In genomic region chr10:119496282-119496681, GRCh38 we compare ENCODE assay signal across 8 cellular contexts. TPM values are rescaled to one million over a fixed set of nuclear protein-coding genes. Genes with fewer than 3 reads are reported as not detected.
DNase-seq lines count a peak whose midpoint lies in the region; ATAC-seq and TF ChIP-seq lines count a peak whose summit lies in the region.

No MANE protein-coding gene starts in this region.

- intact Hi-C loops in activated CD8-positive, alpha-beta T cell treated with anti-CD3 and anti-CD28 coated beads for 36 hours (cut with micrococcal nuclease) = no loop called here
- intact Hi-C loops in left ventricle myocardium superior (cut with micrococcal nuclease) = no loop called here

- peak overlapping the region; percentile 98 for H3K27ac Mint-ChIP-seq in activated CD8-positive, alpha-beta T cell treated with anti-CD3 and anti-CD28 coated beads for 36 hours
- no peak overlapping the region for H3K27ac Mint-ChIP-seq in mesothelial cell of epicardium

- peaks cover 89% of the 10 kb centered on the region for H3K4me1 Mint-ChIP-seq in activated CD8-positive, alpha-beta T cell treated with anti-CD3 and anti-CD28 coated beads for 36 hours (ENCODE audit: low read depth)
- peaks cover 22% of the 10 kb centered on the region for H3K4me1 Mint-ChIP-seq in mesothelial cell of epicardium

- no peak overlapping the region for H3K4me3 Mint-ChIP-seq in activated CD8-positive, alpha-beta T cell treated with anti-CD3 and anti-CD28 coated beads for 36 hours
- H3K4me3 Mint-ChIP-seq in mesothelial cell of epicardium = no peak overlapping the region

- H3K36me3 Mint-ChIP-seq in activated CD8-positive, alpha-beta T cell treated with anti-CD3 and anti-CD28 coated beads for 36 hours (ENCODE audit: low read depth) = peaks cover 40% of the 10 kb centered on the region
- no peaks in the 10 kb centered on the region for H3K36me3 Mint-ChIP-seq in mesothelial cell of epicardium

- no peaks in the 10 kb centered on the region for H3K27me3 Mint-ChIP-seq in activated CD8-positive, alpha-beta T cell treated with anti-CD3 and anti-CD28 coated beads for 36 hours
- H3K27me3 Mint-ChIP-seq in mesothelial cell of epicardium (ENCODE audit: low read depth) = no peaks in the 10 kb centered on the region

- TF ChIP-seq CTCF in activated CD8-positive, alpha-beta T cell treated with anti-CD3 and anti-CD28 coated beads for 36 hours (IDR thresholded peaks at IDR 0.05) = no peak
- no peak for TF ChIP-seq CTCF in mesothelial cell of epicardium (IDR thresholded peaks at IDR 0.05; ENCODE audit: unreplicated experiment)

- peak; percentile 66 to 70 for ATAC-seq in activated CD4-positive, CD25-positive, alpha-beta regulatory T cell treated with anti-CD3 and anti-CD28 coated beads, Interleukin-2, amount 50 U/mL, for 24 hours
- ATAC-seq in HG02970 (IDR thresholded peaks at IDR 0.05; ENCODE audit: low FRiP score, unreplicated experiment) (peak; percentile 76), left ventricle myocardium superior (no peak)
- ATAC-seq in activated CD8-positive, alpha-beta T cell treated with anti-CD3 and anti-CD28 coated beads for 36 hours = peak; percentile 77

- no peaks in the 10 kb centered on the region for H3K9me3 Mint-ChIP-seq in activated CD8-positive, alpha-beta T cell treated with anti-CD3 and anti-CD28 coated beads for 36 hours
- H3K9me3 Mint-ChIP-seq in mesothelial cell of epicardium = no peaks in the 10 kb centered on the region

- CTCF ChIA-PET in activated CD8-positive, alpha-beta T cell treated with anti-CD3 and anti-CD28 coated beads for 36 hours (lab: Charles Lee) = no interaction called here

- no peak for DNase-seq in activated CD4-positive, CD25-positive, alpha-beta regulatory T cell (lab: John Stamatoyannopoulos, UW)
- peak; percentile 85 for DNase-seq in activated CD8-positive, alpha-beta T cell treated with anti-CD3 and anti-CD28 coated beads for 36 hours
- DNase-seq in stimulated activated CD8-positive, alpha-beta memory T cell treated with anti-CD3 and anti-CD28 coated beads, Interleukin-2, amount 100 ng/mL, for 48 hours (ENCODE audit: low read depth in 2 of 2) = peak; percentile 55 to 61
- no peak for DNase-seq in mesothelial cell of epicardium (ENCODE audit: low spot score in 2 of 2, unreplicated experiment in 2 of 2)
- no peak for DNase-seq in NCI-H1105 (lab: John Stamatoyannopoulos, UW)
- DNase-seq in left ventricle myocardium superior = no peak

- POLR2A ChIA-PET in activated CD8-positive, alpha-beta T cell treated with anti-CD3 and anti-CD28 coated beads for 36 hours (lab: Charles Lee) = interaction anchor here (1.5 to 2.2 kb wide), 2 partner anchors 21 to 42 kb away, joined by 3 to 8 read pairs; no protein-coding TSS in a partner anchor

RNA-seq across cellular contexts. Expression of gene RGS10, which starts 46.2 kb away (rescaled TPM):
- 100 to 1,000 TPM; 207 to 220 TPM for total RNA-seq in activated CD8-positive, alpha-beta T cell treated with anti-CD3 and anti-CD28 coated beads for 36 hours
- 15.4 to 17.4 TPM (median 16.7 TPM) in 3 replicates for total RNA-seq in mesothelial cell of epicardium
- total RNA-seq in left ventricle myocardium superior = 7.0 TPM

Comparison
In these comparisons a context has a peak if more than half of its experiments do, and no peak if none do; other contexts are left out.
1. DNase-seq: peak in activated CD8-positive, alpha-beta T cell treated with anti-CD3 and anti-CD28 coated beads for 36 hours (single experiment) and stimulated activated CD8-positive, alpha-beta memory T cell treated with anti-CD3 and anti-CD28 coated beads, Interleukin-2, amount 100 ng/mL, for 48 hours (2 of 2); none in activated CD4-positive, CD25-positive, alpha-beta regulatory T cell (0 of 4), mesothelial cell of epicardium (0 of 2), NCI-H1105 (single experiment) and left ventricle myocardium superior (single experiment).
2. RNA of gene RGS10, which starts 46.2 kb away (total RNA-seq): 207 to 220 TPM in activated CD8-positive, alpha-beta T cell treated with anti-CD3 and anti-CD28 coated beads for 36 hours; 15.4 to 17.4 TPM in mesothelial cell of epicardium and 7.0 TPM in left ventricle myocardium superior (single experiment); every median in the first group is over 10 times any median in the second.